8 cellular contexts compared by ENCODE assay signal in genomic region chr9:136107155-136107952, GRCh38. TPM values are rescaled to one million over a fixed set of nuclear protein-coding genes. Genes with fewer than 3 reads are reported as not detected.
DNase-seq lines count a peak whose midpoint lies in the region; ATAC-seq and TF ChIP-seq lines count a peak whose summit lies in the region.

No MANE protein-coding gene starts in this region.

- H3K36me3 ChIP-seq in HUES6 (ENCODE audit: control insufficient read depth, insufficient read depth, low read length), result no peaks in the 10 kb centered on the region

- H3K4me1 ChIP-seq in HUES6 (ENCODE audit: control insufficient read depth, insufficient read depth, low read length), result peaks cover 74% of the 10 kb centered on the region

- DNase-seq in DMS79 treated with DMSO at 0.1 percent for 48 hours (lab: John Stamatoyannopoulos, UW) (peak; percentile 93), naive B cell (no peak), NAMALWA (ENCODE audit: low spot score) (no peak), nephron progenitor cell (no peak), NOMO-1 (lab: John Stamatoyannopoulos, UW; ENCODE audit: unreplicated experiment in 2 of 2) (no peak)
- DNase-seq in activated CD8-positive, alpha-beta memory T cell treated with anti-CD3 and anti-CD28 coated beads for 24 hours, result peak; percentile 77

- ATAC-seq in naive B cell (ENCODE audit: low read depth in 2 of 2) (peak; percentile 14 to 24), HG03521 (IDR thresholded peaks at IDR 0.05; ENCODE audit: unreplicated experiment) (no peak)

- peak overlapping the region; percentile 64 to 90 (median 70) for H3K4me3 Mint-ChIP-seq in naive B cell
- no peak overlapping the region for H3K4me3 Mint-ChIP-seq in nephron progenitor cell

- H3K36me3 Mint-ChIP-seq in naive B cell (no peaks in the 10 kb centered on the region), nephron progenitor cell (ENCODE audit: low read depth) (no peaks in the 10 kb centered on the region)

- peak overlapping the region; percentile 0 for H3K9ac ChIP-seq in HUES6 (ENCODE audit: low read length)

- peak overlapping the region in 4 of 6 donors; percentile 30 to 81 (median 55) for H3K27ac Mint-ChIP-seq in naive B cell
- no peak overlapping the region for H3K27ac Mint-ChIP-seq in nephron progenitor cell

- H3K27me3 Mint-ChIP-seq in naive B cell (peaks cover 0 to 31% (median 0%) of the 10 kb centered on the region in 3 donors), nephron progenitor cell (ENCODE audit: low read depth, poor library complexity) (peaks cover 28% of the 10 kb centered on the region)

- no peaks in the 10 kb centered on the region for H3K9me3 ChIP-seq in HUES6 (ENCODE audit: control insufficient read depth, insufficient read depth, low read depth, low read length)

- no peak for TF ChIP-seq CTCF in nephron progenitor cell (IDR thresholded peaks at IDR 0.05)

- no peak overlapping the region for H3K27ac ChIP-seq in HUES6 (ENCODE audit: low read depth, low read length)

- H3K9me3 Mint-ChIP-seq in naive B cell (no peaks in the 10 kb centered on the region), nephron progenitor cell (no peaks in the 10 kb centered on the region)

- no peaks in the 10 kb centered on the region for H3K27me3 ChIP-seq in HUES6 (ENCODE audit: control insufficient read depth, insufficient read depth, low read length)

- H3K4me1 Mint-ChIP-seq in naive B cell (peaks cover 14 to 34% (median 31%) of the 10 kb centered on the region in 3 donors), nephron progenitor cell (peaks cover 41% of the 10 kb centered on the region)

- H3K4me3 ChIP-seq in HUES6 (ENCODE audit: low read depth, low read length), result no peak overlapping the region

RNA-seq across cellular contexts. Expression of gene TMEM250, which starts 11.3 kb away (rescaled TPM):
- 10 to 100 TPM in 5 of 6 donors, 1 to 10 TPM in 1; 6.8 to 26.5 (median 18.0) TPM for polyA plus RNA-seq in naive B cell (ENCODE audit: low read depth in 6 of 6)

RNA-seq across cellular contexts. Expression of gene NACC2, which starts 12.3 kb away (rescaled TPM):
- polyA plus RNA-seq in naive B cell (ENCODE audit: low read depth in 6 of 6), result under 1 TPM in 4 of 6 donors, not detected in 2; 0.04 to 0.11 (median 0.06) TPM

Comparison
In these comparisons a context has a peak if more than half of its experiments do, and no peak if none do; other contexts are left out.
1. DNase-seq: peak in DMS79 treated with DMSO at 0.1 percent for 48 hours (single experiment) and activated CD8-positive, alpha-beta memory T cell treated with anti-CD3 and anti-CD28 coated beads for 24 hours (single experiment); none in naive B cell (single experiment), NAMALWA (single experiment), nephron progenitor cell (single experiment) and NOMO-1 (0 of 2).